Comparison of ENCODE assay signal across 12 cellular contexts in the genomic region with DNA sequence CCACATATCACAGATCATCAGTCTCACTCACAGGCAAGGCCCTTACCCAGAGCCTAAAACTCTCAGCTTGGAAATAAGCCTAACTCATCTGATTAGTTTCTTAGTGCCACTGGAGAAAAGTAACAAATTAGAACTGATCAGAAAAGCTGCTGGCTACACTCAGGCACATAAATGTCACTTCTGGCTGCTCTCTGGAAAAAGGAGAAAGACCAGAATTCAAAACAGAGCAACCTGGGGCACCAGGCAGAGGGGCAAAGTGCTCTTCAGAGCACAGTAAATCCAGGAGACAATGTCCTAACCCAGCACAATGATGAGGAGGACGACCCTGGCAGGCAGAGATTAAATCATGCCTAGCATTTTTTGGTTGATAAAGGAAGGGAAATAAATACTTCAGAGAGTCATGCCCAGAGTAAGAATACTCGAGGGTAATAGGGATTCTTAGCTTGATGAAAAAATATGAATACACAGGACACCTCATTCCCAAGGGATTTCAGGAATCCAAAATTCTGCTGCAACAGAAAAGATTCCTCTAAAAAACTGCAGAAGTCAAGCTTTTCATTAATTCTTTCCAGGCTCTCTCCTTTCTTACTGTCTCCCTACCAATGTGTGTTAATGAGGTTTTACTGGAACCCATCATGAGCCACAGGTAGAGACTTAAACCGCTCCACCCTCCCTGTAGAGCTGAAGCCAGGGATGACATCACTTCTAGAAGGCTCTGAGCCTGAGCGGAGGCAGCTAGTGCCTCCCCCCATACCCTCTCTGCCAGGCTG. TPM values are rescaled to one million over a fixed set of nuclear protein-coding genes. Genes with fewer than 3 reads are reported as not detected.
DNase-seq lines count a peak whose midpoint lies in the region; ATAC-seq and TF ChIP-seq lines count a peak whose summit lies in the region.
"Had no signal": no experiment of that assay in that cellular context is flagged by ENCODE, and none has a peak within 500 bp of the region (broad histone marks: within the 10 kb centered on the region; RNA-seq: fewer than 3 reads in every experiment).

No MANE protein-coding gene starts in this region.

- ATAC-seq in PC-3 = no peak
- ATAC-seq: heart right ventricle had no signal

- H3K4me1 ChIP-seq in PC-3 (ENCODE audit: insufficient read depth, low read length) (peaks cover 55% of the 10 kb centered on the region), neural progenitor cell (peaks cover 25% of the 10 kb centered on the region)

- H2AFZ ChIP-seq in PC-3 (ENCODE audit: low read length) (no peak overlapping the region), neural progenitor cell (replicated peaks) (no peak overlapping the region)

- H3K4me3 ChIP-seq in PC-3 (ENCODE audit: low read length) (peak overlapping the region; percentile 78), epithelial cell of proximal tubule (ENCODE audit: low read depth, low read length) (peak overlapping the region; percentile 90), neural progenitor cell (no peak overlapping the region)
- H3K4me3 ChIP-seq: adrenal gland, heart right ventricle had no signal

- BruUV-seq in PC-3 (replicated peaks; lab: Mats Ljungman, UMichigan) = no TSS peak

- H3K4me3 Mint-ChIP-seq in neural progenitor cell = peak overlapping the region; percentile 86
- no peak overlapping the region for H3K4me3 Mint-ChIP-seq in activated naive CD4-positive, alpha-beta T cell treated with anti-CD3 and anti-CD28 coated beads, Interleukin-2, amount 10 ng/mL, durations not matched to agents 7 days and 5 days
- no peak overlapping the region for H3K4me3 Mint-ChIP-seq in activated CD4-positive, alpha-beta memory T cell treated with anti-CD3 and anti-CD28 coated beads, Interleukin-2, amount 10 ng/mL, durations not matched to agents 7 days and 5 days

- H3F3A ChIP-seq in PC-3 (ENCODE audit: low read length, unreplicated experiment) (no peaks in the 10 kb centered on the region), neural progenitor cell (ENCODE audit: low read depth) (peaks cover 21% of the 10 kb centered on the region)

- peaks cover 37% of the 10 kb centered on the region for H3K4me1 Mint-ChIP-seq in neural progenitor cell
- peaks cover 10% of the 10 kb centered on the region for H3K4me1 Mint-ChIP-seq in activated naive CD4-positive, alpha-beta T cell treated with anti-CD3 and anti-CD28 coated beads, Interleukin-2, amount 10 ng/mL, durations not matched to agents 7 days and 5 days
- H3K4me1 Mint-ChIP-seq in activated CD4-positive, alpha-beta memory T cell treated with anti-CD3 and anti-CD28 coated beads, Interleukin-2, amount 10 ng/mL, durations not matched to agents 7 days and 5 days = peaks cover 12% of the 10 kb centered on the region

- H3K36me3 Mint-ChIP-seq in neural progenitor cell = peaks cover 4% of the 10 kb centered on the region
- no peaks in the 10 kb centered on the region for H3K36me3 Mint-ChIP-seq in activated naive CD4-positive, alpha-beta T cell treated with anti-CD3 and anti-CD28 coated beads, Interleukin-2, amount 10 ng/mL, durations not matched to agents 7 days and 5 days
- H3K36me3 Mint-ChIP-seq in activated CD4-positive, alpha-beta memory T cell treated with anti-CD3 and anti-CD28 coated beads, Interleukin-2, amount 10 ng/mL, durations not matched to agents 7 days and 5 days (ENCODE audit: low read depth) = no peaks in the 10 kb centered on the region

- H3K9ac ChIP-seq in PC-3 (ENCODE audit: low read length) = peak overlapping the region; percentile 89; the same call in 1 of the 2 replicates
- no peak overlapping the region for H3K9ac ChIP-seq in neural progenitor cell

- peaks cover 56% of the 10 kb centered on the region for H4K20me1 ChIP-seq in PC-3 (ENCODE audit: low read length)
- H4K20me1 ChIP-seq in neural progenitor cell (ENCODE audit: low read depth) = peaks cover 68% of the 10 kb centered on the region

- H3K27me3 ChIP-seq in PC-3 (ENCODE audit: low read length) (no peaks in the 10 kb centered on the region), neural progenitor cell (peaks cover 7% of the 10 kb centered on the region)
- H3K27me3 ChIP-seq: adrenal gland had no signal

- DNase-seq in DMS79 treated with DMSO at 0.1 percent for 48 hours (lab: John Stamatoyannopoulos, UW) (peak; percentile 11), PC-3 (no peak), epithelial cell of proximal tubule (ENCODE audit: low read depth) (no peak), neural progenitor cell (ENCODE audit: low spot score) (no peak), GM10248 (ENCODE audit: extremely low spot score) (no peak), middle frontal gyrus (ENCODE audit: extremely low spot score, low spot score) (no peak)
- DNase-seq in activated naive CD4-positive, alpha-beta T cell treated with anti-CD3 and anti-CD28 coated beads, Interleukin-2, amount 10 ng/mL, durations not matched to agents 7 days and 5 days = no peak
- DNase-seq in activated CD4-positive, alpha-beta memory T cell treated with anti-CD3 and anti-CD28 coated beads, Interleukin-2, amount 10 ng/mL, durations not matched to agents 7 days and 5 days = no peak
- DNase-seq: activated CD4-positive, alpha-beta T cell treated with anti-CD3 and anti-CD28 coated beads for 48 hours; adrenal gland; GF-D8; heart right ventricle had no signal

- CTCF ChIA-PET in PC-3 (lab: Charles Lee) (no interaction called here), GM10248 (lab: Yijun Ruan, JAX) (interaction anchor here (1.1 to 8.7 kb wide), 7 partner anchors 11 to 83 kb away, joined by 3 to 128 read pairs (median 7); no protein-coding TSS in a partner anchor)
- CTCF ChIA-PET in activated naive CD4-positive, alpha-beta T cell treated with anti-CD3 and anti-CD28 coated beads, Interleukin-2, amount 10 ng/mL, durations not matched to agents 7 days and 5 days (lab: Charles Lee) = interaction anchor here (1.1 kb wide), 1 partner anchor 17 kb away, joined by 3 read pairs; no protein-coding TSS in a partner anchor
- CTCF ChIA-PET in activated CD4-positive, alpha-beta memory T cell treated with anti-CD3 and anti-CD28 coated beads, Interleukin-2, amount 10 ng/mL, durations not matched to agents 7 days and 5 days (lab: Charles Lee) = interaction anchor here (1.6 kb wide), 1 partner anchor 206 kb away, joined by 4 read pairs; no protein-coding TSS in a partner anchor

- H3K27ac Mint-ChIP-seq in neural progenitor cell = no peak overlapping the region
- no peak overlapping the region for H3K27ac Mint-ChIP-seq in activated naive CD4-positive, alpha-beta T cell treated with anti-CD3 and anti-CD28 coated beads, Interleukin-2, amount 10 ng/mL, durations not matched to agents 7 days and 5 days
- no peak overlapping the region for H3K27ac Mint-ChIP-seq in activated CD4-positive, alpha-beta memory T cell treated with anti-CD3 and anti-CD28 coated beads, Interleukin-2, amount 10 ng/mL, durations not matched to agents 7 days and 5 days

- H3K9me2 ChIP-seq in PC-3 (replicated peaks; ENCODE audit: low read length) = no peaks in the 10 kb centered on the region

- TF ChIP-seq CTCF in PC-3 (conservative IDR thresholded peaks at IDR 0.05; ENCODE audit: low read depth, low read length) = no peak
- no peak for TF ChIP-seq CTCF in epithelial cell of proximal tubule (conservative IDR thresholded peaks at IDR 0.05; ENCODE audit: low read depth, low read length)
- TF ChIP-seq CTCF in neural progenitor cell (IDR thresholded peaks at IDR 0.05) = no peak
- no peak for TF ChIP-seq CTCF in GM10248 (IDR thresholded peaks at IDR 0.05; ENCODE audit: control extremely low read depth, extremely low read depth, low read depth, missing control alignments)

- H3K4me2 ChIP-seq in PC-3 (ENCODE audit: low read length) (peak overlapping the region; percentile 86), neural progenitor cell (peak overlapping the region; percentile 99)

- no peaks in the 10 kb centered on the region for H3K9me3 Mint-ChIP-seq in neural progenitor cell
- no peaks in the 10 kb centered on the region for H3K9me3 Mint-ChIP-seq in activated naive CD4-positive, alpha-beta T cell treated with anti-CD3 and anti-CD28 coated beads, Interleukin-2, amount 10 ng/mL, durations not matched to agents 7 days and 5 days
- no peaks in the 10 kb centered on the region for H3K9me3 Mint-ChIP-seq in activated CD4-positive, alpha-beta memory T cell treated with anti-CD3 and anti-CD28 coated beads, Interleukin-2, amount 10 ng/mL, durations not matched to agents 7 days and 5 days

- POLR2A ChIA-PET in PC-3 (lab: Charles Lee; ENCODE audit: unreplicated experiment) (no interaction called here), GM10248 (lab: Yijun Ruan, JAX) (no interaction called here)
- POLR2A ChIA-PET in activated CD4-positive, alpha-beta memory T cell treated with anti-CD3 and anti-CD28 coated beads, Interleukin-2, amount 10 ng/mL, durations not matched to agents 7 days and 5 days (lab: Charles Lee) = no interaction called here

- H3K27me3 Mint-ChIP-seq in neural progenitor cell (ENCODE audit: insufficient read depth, low read depth) = peaks cover 4% of the 10 kb centered on the region
- H3K27me3 Mint-ChIP-seq in activated naive CD4-positive, alpha-beta T cell treated with anti-CD3 and anti-CD28 coated beads, Interleukin-2, amount 10 ng/mL, durations not matched to agents 7 days and 5 days = peaks cover 70% of the 10 kb centered on the region
- peaks cover 47% of the 10 kb centered on the region for H3K27me3 Mint-ChIP-seq in activated CD4-positive, alpha-beta memory T cell treated with anti-CD3 and anti-CD28 coated beads, Interleukin-2, amount 10 ng/mL, durations not matched to agents 7 days and 5 days

- H3K36me3 ChIP-seq in PC-3 (ENCODE audit: low read depth, low read length) (peaks cover 17% of the 10 kb centered on the region), neural progenitor cell (no peaks in the 10 kb centered on the region)
- H3K36me3 ChIP-seq: adrenal gland, heart right ventricle had no signal

- H3K9me3 ChIP-seq in PC-3 (ENCODE audit: low read length) = no peaks in the 10 kb centered on the region
- H3K9me3 ChIP-seq in neural progenitor cell (ENCODE audit: low read depth) = no peaks in the 10 kb centered on the region
- H3K9me3 ChIP-seq: adrenal gland, heart right ventricle had no signal

- intact Hi-C loops in PC-3 (cut with micrococcal nuclease) = no loop called here

- peaks cover 86% of the 10 kb centered on the region for H3K79me2 ChIP-seq in PC-3 (ENCODE audit: low read length)
- peaks cover 79% of the 10 kb centered on the region for H3K79me2 ChIP-seq in neural progenitor cell (ENCODE audit: low read depth)

- H3K27ac ChIP-seq in PC-3 (ENCODE audit: low read length) (0 out of 2 replicates have a peak overlapping the region, but pooled peaks have one; percentile 73), neural progenitor cell (no peak overlapping the region)
- H3K27ac ChIP-seq: heart right ventricle had no signal

RNA-seq across cellular contexts. Expression of a gene that starts 3.6 kb away (rescaled TPM):
- total RNA-seq in PC-3 (2014; rRNA removed) = 358 and 362 TPM in 2 replicates
- total RNA-seq in epithelial cell of proximal tubule = 115 and 134 TPM in 2 replicates
- 27.5 and 54.0 TPM in 2 replicates for total RNA-seq in neural progenitor cell (ENCODE audit: low replicate concordance)
- under 1 TPM in 1 of 2 experiments, not detected in 1; 0.33 TPM for total RNA-seq in activated CD4-positive, alpha-beta memory T cell treated with anti-CD3 and anti-CD28 coated beads, Interleukin-2, amount 10 ng/mL, durations not matched to agents 7 days and 5 days

Comparison
In these comparisons a context has a peak if more than half of its experiments do, and no peak if none do; other contexts are left out.
1. RNA of a gene that starts 3.6 kb away (total RNA-seq): 358 to 362 TPM in PC-3, 115 to 134 TPM in epithelial cell of proximal tubule and 27.5 to 54.0 TPM in neural progenitor cell; 0.33 TPM in activated CD4-positive, alpha-beta memory T cell treated with anti-CD3 and anti-CD28 coated beads, Interleukin-2, amount 10 ng/mL, durations not matched to agents 7 days and 5 days; every median in the first group is over 10 times any median in the second.